Comparison of ENCODE assay signal across 9 cellular contexts in genomic region chr12:51954465-51955361, GRCh38. TPM values are rescaled to one million over a fixed set of nuclear protein-coding genes. Genes with fewer than 3 reads are reported as not detected.
DNase-seq lines count a peak whose midpoint lies in the region; ATAC-seq, FAIRE-seq and TF ChIP-seq lines count a peak whose summit lies in the region.
"Had no signal": no experiment of that assay in that cellular context is flagged by ENCODE, and none has a peak within 500 bp of the region (broad histone marks: within the 10 kb centered on the region; RNA-seq: fewer than 3 reads in every experiment).

No MANE protein-coding gene starts in this region.

- ATAC-seq in Panc1 (no peak), GM21717 (IDR thresholded peaks at IDR 0.05; ENCODE audit: unreplicated experiment) (no peak)

- H3K9me3 ChIP-seq in Panc1 (ENCODE audit: control insufficient read depth, insufficient read depth, low read depth, low read length) (no peaks in the 10 kb centered on the region), skeletal muscle tissue (ENCODE audit: control insufficient read depth in 3 of 3, low read length in 3 of 3) (no peaks in the 10 kb centered on the region)

- H3K4me3 ChIP-seq in Panc1 (ENCODE audit: low read depth in 2 of 2, low read length in 2 of 2): no peak overlapping the region; a peak in 1 of 4 replicates
- H3K4me3 ChIP-seq in fibroblast of the aortic adventitia (ENCODE audit: low read depth, low read length): no peak overlapping the region
- H3K4me3 ChIP-seq in skeletal muscle tissue (ENCODE audit: low read length in 3 of 3): peak overlapping the region in 2 of 3 donors; percentile 15 to 25

- intact Hi-C loops in Panc1 (cut with micrococcal nuclease; ENCODE audit: unreplicated experiment): no loop called here

- FAIRE-seq in RCC 7860 (lab: Jason Lieb, UNC): no peak

- peak overlapping the region; percentile 70 for H3K27ac ChIP-seq in Panc1 (ENCODE audit: low read length)
- H3K27ac ChIP-seq in skeletal muscle tissue (ENCODE audit: low read depth, low read length): peak overlapping the region; percentile 93

- POLR2A ChIA-PET in Panc1 (lab: Charles Lee): no interaction called here

- DNase-seq in HCEC 1CT: peak; percentile 13
- no peak for DNase-seq in Panc1 (ENCODE audit: low read depth, low spot score)
- DNase-seq in fibroblast of the aortic adventitia (ENCODE audit: low read depth): peak; percentile 41
- DNase-seq in RCC 7860 (ENCODE audit: low spot score): no peak
- no peak for DNase-seq in activated naive CD4-positive, alpha-beta T cell (lab: John Stamatoyannopoulos, UW)
- no peak for DNase-seq in globus pallidus (ENCODE audit: low spot score)

- H3K27me3 ChIP-seq in Panc1 (ENCODE audit: control insufficient read depth, insufficient read depth, low read length) (peaks cover 12% of the 10 kb centered on the region), skeletal muscle tissue (ENCODE audit: control insufficient read depth in 3 of 3, insufficient read depth in 3 of 3, low read length in 3 of 3) (no peaks in the 10 kb centered on the region)

- CTCF ChIA-PET in Panc1 (lab: Charles Lee): no interaction called here

- BruUV-seq in Panc1 (replicated peaks; lab: Mats Ljungman, UMichigan): no TSS peak

- in situ Hi-C loops in Panc1 (cut with HindIII; ENCODE audit: low pct_unique_long_range_greater_than_20kb, low sequenced_read_pairs): no loop called here

- peaks cover 5% of the 10 kb centered on the region; the same call in 1 of the 2 replicates for H3K36me3 ChIP-seq in Panc1 (ENCODE audit: control insufficient read depth, insufficient read depth, low read length)
- no peaks in the 10 kb centered on the region for H3K36me3 ChIP-seq in skeletal muscle tissue (ENCODE audit: control insufficient read depth in 3 of 3, insufficient read depth in 3 of 3, low read length in 3 of 3)

- TF ChIP-seq CTCF in Panc1 (IDR thresholded peaks at IDR 0.05): no peak
- no peak for TF ChIP-seq CTCF in fibroblast of the aortic adventitia (IDR thresholded peaks at IDR 0.05; ENCODE audit: insufficient read depth, low read length)

- peak overlapping the region in 2 of 3 donors; percentile 54 to 91 for H3K9ac ChIP-seq in skeletal muscle tissue (ENCODE audit: low read depth in 1 of 3, low read length in 3 of 3)

- H3K4me1 ChIP-seq in Panc1 (ENCODE audit: control insufficient read depth, insufficient read depth, low read length) (peaks cover 35% of the 10 kb centered on the region), skeletal muscle tissue (ENCODE audit: control insufficient read depth in 3 of 3, insufficient read depth in 3 of 3, low read length in 3 of 3) (peaks cover 46 to 51% (median 50%) of the 10 kb centered on the region in 3 donors)

RNA-seq across cellular contexts. Expression of gene ACVR1B, which starts 3.2 kb away (rescaled TPM):
- total RNA-seq in Panc1 (2021; ENCODE audit: unreplicated experiment): 23.0 TPM
- polyA plus RNA-seq in Panc1 (2012; ENCODE audit: insufficient read length): 20.1 TPM
- 12.6 and 17.1 TPM in 2 replicates for total RNA-seq in fibroblast of the aortic adventitia (ENCODE audit: low replicate concordance)
- total RNA-seq in skeletal muscle tissue: 8.4 TPM

RNA-seq across cellular contexts. Expression of gene ACVRL1, which starts 47.4 kb away (rescaled TPM):
- total RNA-seq in Panc1 (2021; ENCODE audit: unreplicated experiment) (0.36 TPM), fibroblast of the aortic adventitia (ENCODE audit: low replicate concordance) (50.3 and 56.5 TPM in 2 replicates), skeletal muscle tissue (56.9 TPM)
- polyA plus RNA-seq in Panc1 (2012; ENCODE audit: insufficient read length): not detected
- total RNA-seq: RPMI7951 had no signal

RNA-seq across cellular contexts. Expression of gene TAMALIN, which starts 52.0 kb away (rescaled TPM):
- total RNA-seq in Panc1 (2021; ENCODE audit: unreplicated experiment): 0.82 TPM
- 0.59 TPM for polyA plus RNA-seq in Panc1 (2012; ENCODE audit: insufficient read length)
- total RNA-seq in fibroblast of the aortic adventitia (ENCODE audit: low replicate concordance): 7.3 TPM in 2 replicates
- total RNA-seq in skeletal muscle tissue: 9.4 TPM

Comparison
In these comparisons a context has a peak if more than half of its experiments do, and no peak if none do; other contexts are left out.
1. DNase-seq: peak in HCEC 1CT (single experiment) and fibroblast of the aortic adventitia (single experiment); none in Panc1 (single experiment), RCC 7860 (single experiment), activated naive CD4-positive, alpha-beta T cell (0 of 4) and globus pallidus (single experiment).
2. H3K4me3 ChIP-seq: peak in skeletal muscle tissue (2 of 3); none in Panc1 (0 of 2) and fibroblast of the aortic adventitia (single experiment).
3. RNA of gene ACVRL1, which starts 47.4 kb away (total RNA-seq): 56.9 TPM in skeletal muscle tissue (single experiment) and 50.3 to 56.5 TPM in fibroblast of the aortic adventitia; 0.36 TPM in Panc1 (single experiment); every median in the first group is over 10 times any median in the second.